ENCODE assay signal across 12 cellular contexts in the genomic region with DNA sequence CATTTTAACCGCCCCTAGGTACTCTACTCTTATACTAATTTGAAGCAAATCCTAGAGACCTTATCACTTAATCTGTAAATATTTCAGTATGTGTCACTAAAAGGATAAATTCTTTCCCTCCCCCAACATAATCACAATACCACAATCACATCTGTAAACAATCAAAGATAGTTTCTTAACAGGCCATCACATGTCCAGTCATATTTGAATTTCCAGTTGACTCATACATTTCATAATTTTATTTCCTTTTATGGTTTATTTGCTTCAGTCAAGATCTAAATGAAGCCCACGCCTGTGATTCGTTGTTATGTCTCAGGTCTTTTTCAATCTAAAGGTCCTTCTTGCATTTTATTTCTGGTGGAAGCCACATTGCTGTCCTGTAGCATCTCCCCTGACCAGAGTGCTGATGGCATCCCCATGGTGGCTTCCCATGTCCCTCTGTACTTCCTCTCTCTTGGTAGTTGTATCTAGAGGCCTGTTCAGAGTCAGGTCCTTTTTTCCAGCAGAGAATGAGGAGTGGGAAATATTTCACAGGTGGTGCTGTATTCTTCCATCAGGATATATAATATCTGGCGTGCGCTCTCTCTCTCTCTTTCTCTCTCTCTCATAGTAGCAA.
DNase-seq lines count a peak whose midpoint lies in the region; ATAC-seq, FAIRE-seq and TF ChIP-seq lines count a peak whose summit lies in the region.
"Had no signal": no experiment of that assay in that cellular context is flagged by ENCODE, and none has a peak within 500 bp of the region (broad histone marks: within the 10 kb centered on the region; RNA-seq: fewer than 3 reads in every experiment).

No MANE protein-coding gene starts in this region.

- peak overlapping the region; percentile 42 for H3K4me2 ChIP-seq in PC-3 (ENCODE audit: low read length)

- no peaks in the 10 kb centered on the region for H3F3A ChIP-seq in PC-3 (ENCODE audit: low read length, unreplicated experiment)

- FAIRE-seq in GM12892 (lab: Jason Lieb, UNC): no peak
- FAIRE-seq: GM12891 had no signal

- POLR2A ChIA-PET in PC-3 (lab: Charles Lee; ENCODE audit: unreplicated experiment): no interaction called here

- CTCF ChIA-PET in PC-3 (lab: Charles Lee): no interaction called here

- no peak for TF ChIP-seq CTCF in PC-3 (conservative IDR thresholded peaks at IDR 0.05; ENCODE audit: low read depth, low read length)

- H3K79me2 ChIP-seq in PC-3 (ENCODE audit: low read length): no peaks in the 10 kb centered on the region

- no peaks in the 10 kb centered on the region for H3K36me3 ChIP-seq in PC-3 (ENCODE audit: low read depth, low read length)

- H3K27ac ChIP-seq in PC-3 (ENCODE audit: low read length): peak overlapping the region; percentile 37
- peak overlapping the region; percentile 57 for H3K27ac ChIP-seq in epithelial cell of prostate

- H3K4me1 ChIP-seq in PC-3 (ENCODE audit: insufficient read depth, low read length): peaks cover 16% of the 10 kb centered on the region

- H2AFZ ChIP-seq in PC-3 (ENCODE audit: low read length): no peak overlapping the region

- intact Hi-C loops in PC-3 (cut with micrococcal nuclease): loop anchor here (1.0 kb wide), 1 partner anchor 27 kb away; no protein-coding TSS in a partner anchor
- intact Hi-C loops in sciatic nerve (cut with DNase I): no loop called here
- intact Hi-C loops in posterior cingulate gyrus (cut with DNase I): no loop called here

- DNase-seq in EH (ENCODE audit: low read depth): peak; percentile 88
- peak; percentile 94 for DNase-seq in PC-3
- DNase-seq in epithelial cell of prostate (ENCODE audit: low read depth, low spot score): peak; percentile 68
- DNase-seq in sciatic nerve (ENCODE audit: low spot score): no peak
- DNase-seq in GM12892 (ENCODE audit: insufficient read length): no peak
- no peak for DNase-seq in posterior cingulate gyrus
- no peak for DNase-seq in stimulated activated CD4-positive, alpha-beta T cell treated with anti-CD3 and anti-CD28 coated beads, Interleukin-12 subunit alpha, Interleukin-12 subunit beta, amount 100 ng/mL, for 4 hours
- no peak for DNase-seq in middle frontal gyrus (ENCODE audit: extremely low spot score, low spot score)
- DNase-seq: anterior cingulate cortex, H7, immature natural killer cell had no signal

- no peaks in the 10 kb centered on the region for H4K20me1 ChIP-seq in PC-3 (ENCODE audit: low read length)

- no peaks in the 10 kb centered on the region for H3K9me3 ChIP-seq in PC-3 (ENCODE audit: low read length)

- H3K9me2 ChIP-seq in PC-3 (replicated peaks; ENCODE audit: low read length): no peaks in the 10 kb centered on the region

- H3K27me3 ChIP-seq in PC-3 (ENCODE audit: low read length): no peaks in the 10 kb centered on the region

- H3K9ac ChIP-seq in PC-3 (ENCODE audit: low read length): no peak overlapping the region

- no peak for TF ChIP-seq POLR2A in GM12892 (IDR thresholded peaks at IDR 0.05; ENCODE audit: low read depth, low read length)

- peak; percentile 88 for ATAC-seq in PC-3
- peak; percentile 79 for ATAC-seq in sciatic nerve

- no peak overlapping the region for H3K4me3 ChIP-seq in PC-3 (ENCODE audit: low read length)

- no TSS peak for BruUV-seq in PC-3 (replicated peaks; lab: Mats Ljungman, UMichigan)

Comparison
In these comparisons a context has a peak if more than half of its experiments do, and no peak if none do; other contexts are left out.
1. DNase-seq: peak in EH (single experiment), PC-3 (single experiment) and epithelial cell of prostate (single experiment); none in sciatic nerve (single experiment), GM12892 (single experiment), posterior cingulate gyrus (0 of 10), stimulated activated CD4-positive, alpha-beta T cell treated with anti-CD3 and anti-CD28 coated beads, Interleukin-12 subunit alpha, Interleukin-12 subunit beta, amount 100 ng/mL, for 4 hours (single experiment) and middle frontal gyrus (single experiment).